17 cellular contexts compared by ENCODE assay signal in genomic region chr15:73857193-73857920, GRCh38. TPM values are rescaled to one million over a fixed set of nuclear protein-coding genes. Genes with fewer than 3 reads are reported as not detected.
DNase-seq lines count a peak whose midpoint lies in the region; ATAC-seq, FAIRE-seq and TF ChIP-seq lines count a peak whose summit lies in the region.
"Had no signal": no experiment of that assay in that cellular context is flagged by ENCODE, and none has a peak within 500 bp of the region (broad histone marks: within the 10 kb centered on the region; RNA-seq: fewer than 3 reads in every experiment).

No MANE protein-coding gene starts in this region.

- no peak for FAIRE-seq in GM12892 (lab: Jason Lieb, UNC)
- FAIRE-seq: A204.1, HepG2, HTR-8/SVneo had no signal

- H3K9me3 ChIP-seq in Karpas-422 (ENCODE audit: low read length) = no peaks in the 10 kb centered on the region
- H3K9me3 ChIP-seq: BE2C, Caco-2, HAP-1 had no signal

- H3K36me3 ChIP-seq in Karpas-422 (ENCODE audit: insufficient read depth, low read length) = no peaks in the 10 kb centered on the region
- H3K36me3 ChIP-seq: BE2C, HAP-1 had no signal

- H2AFZ ChIP-seq in Karpas-422 (ENCODE audit: low read length) = no peak overlapping the region
- H2AFZ ChIP-seq: GM23248 had no signal

- no peaks in the 10 kb centered on the region for H4K20me1 ChIP-seq in Karpas-422 (ENCODE audit: insufficient read depth, low read depth, low read length)

- no peak for TF ChIP-seq POLR2A in GM12892 (IDR thresholded peaks at IDR 0.05; ENCODE audit: low read depth, low read length)

- H3K4me3 ChIP-seq in Karpas-422 (ENCODE audit: low read length) = no peak overlapping the region
- H3K4me3 ChIP-seq: GM23248, HAP-1 had no signal

- H3K27ac ChIP-seq in Karpas-422 (ENCODE audit: low read length) = no peak overlapping the region
- H3K27ac ChIP-seq: GM23248 had no signal

- DNase-seq in left ventricle myocardium superior (no peak), cardiac septum (ENCODE audit: low spot score) (no peak), Karpas-422 (peak; percentile 17), islet precursor cell (peak; percentile 33), GOT3 (lab: John Stamatoyannopoulos, UW) (no peak), GM12892 (ENCODE audit: insufficient read length) (no peak)
- DNase-seq: BE2C; CD8-positive, alpha-beta memory T cell; DND-41; GDM1; GM23248 had no signal

- H3K4me2 ChIP-seq in Karpas-422 (ENCODE audit: low read depth, low read length, poor library complexity, severe bottlenecking) = no peak overlapping the region

- H3K9ac ChIP-seq in Karpas-422 (ENCODE audit: low read length) = no peak overlapping the region
- H3K9ac ChIP-seq: GM23248 had no signal

- no peaks in the 10 kb centered on the region for H3K27me3 ChIP-seq in Karpas-422 (ENCODE audit: low read length)

- no peaks in the 10 kb centered on the region for H3K9me2 ChIP-seq in Karpas-422 (replicated peaks; ENCODE audit: insufficient read depth, low read length)

- no peaks in the 10 kb centered on the region for H3K4me1 ChIP-seq in Karpas-422 (ENCODE audit: low read length)
- H3K4me1 ChIP-seq: Caco-2, HAP-1 had no signal

- no peaks in the 10 kb centered on the region for H3K79me2 ChIP-seq in Karpas-422 (ENCODE audit: low read length)

- intact Hi-C loops in left ventricle myocardium superior (cut with micrococcal nuclease) = no loop called here
- intact Hi-C loops in cardiac septum (cut with DNase I) = no loop called here

- ATAC-seq in left ventricle myocardium superior (peak; percentile 10), HG03457 (IDR thresholded peaks at IDR 0.05; ENCODE audit: unreplicated experiment) (no peak)
- ATAC-seq: HepG2 had no signal

RNA-seq across cellular contexts. Expression of gene TBC1D21, which starts 16.0 kb away (rescaled TPM):
- total RNA-seq in left ventricle myocardium superior (not detected), cardiac septum (not detected)
- total RNA-seq in Karpas-422 (2014; rRNA removed; shearing (Covaris generic); ENCODE audit: low replicate concordance) = not detected in 2 replicates
- not detected for polyA plus RNA-seq in GM12892 (2012; ENCODE audit: missing spikeins)
- total RNA-seq: Caco-2; CD8-positive, alpha-beta memory T cell; GM23248; HepG2 had no signal
- polyA plus RNA-seq: CD8-positive, alpha-beta memory T cell; GM23248; HepG2 had no signal

Comparison
In these comparisons a context has a peak if more than half of its experiments do, and no peak if none do; other contexts are left out.
1. DNase-seq: peak in Karpas-422 (single experiment) and islet precursor cell (single experiment); none in left ventricle myocardium superior (single experiment), cardiac septum (single experiment), GOT3 (single experiment) and GM12892 (single experiment).